16 cellular contexts compared by ENCODE assay signal in genomic region chr10:133377025-133377817, GRCh38. TPM values are rescaled to one million over a fixed set of nuclear protein-coding genes. Genes with fewer than 3 reads are reported as not detected.
DNase-seq lines count a peak whose midpoint lies in the region; ATAC-seq, FAIRE-seq and TF ChIP-seq lines count a peak whose summit lies in the region.
"Had no signal": no experiment of that assay in that cellular context is flagged by ENCODE, and none has a peak within 500 bp of the region (broad histone marks: within the 10 kb centered on the region; RNA-seq: fewer than 3 reads in every experiment).

No MANE protein-coding gene starts in this region.

- 89% methylated on average over 30 of the region's 30 CpGs for WGBS in GM12878 (ENCODE audit: insufficient coverage, insufficient replicate concordance, low lambda C conversion rate, missing lambda C conversion rate)

- no TSS peak for BruUV-seq in GM12878 (replicated peaks; lab: Mats Ljungman, UMichigan)

- H3K36me3 ChIP-seq in BLaER1 (0 out of 2 replicates have a peak, but pooled peaks cover 2% of the 10 kb centered on the region), GM23338 (ENCODE audit: insufficient read depth) (no peaks in the 10 kb centered on the region), GM12878 (ENCODE audit: control insufficient read depth in 2 of 2, insufficient read depth in 2 of 2, low read length in 1 of 2) (no peaks in the 10 kb centered on the region)
- H3K36me3 ChIP-seq: neutrophil had no signal

- CTCF ChIA-PET in GM12878 (lab: Yijun Ruan, JAX), result interaction anchor here (1.1 to 1.7 kb wide), 3 partner anchors 12 to 47 kb away, joined by 3 to 7 read pairs (median 4); no protein-coding TSS in a partner anchor

- no peak for TF ChIP-seq EP300 in GM12878 (IDR thresholded peaks at IDR 0.05; ENCODE audit: borderline replicate concordance in 1 of 2, control insufficient read depth in 1 of 2, low read depth in 2 of 2, low read length in 2 of 2)

- RAD21 ChIA-PET in GM12878 (lab: Charles Lee; ENCODE audit: unreplicated experiment), result interaction anchor here (1.1 to 3.8 kb wide), 2 partner anchors 13 to 16 kb away, joined by 6 to 13 read pairs; no protein-coding TSS in a partner anchor

- 0 out of 2 replicates have a peak, but pooled peaks cover 3% of the 10 kb centered on the region for H3F3A ChIP-seq in GM23338 (replicated peaks; ENCODE audit: low read depth)

- no peak for DNase-seq in GM23338 (ENCODE audit: low spot score)
- no peak for DNase-seq in GM12878 (ENCODE audit: low read depth, low spot score)
- DNase-seq: activated naive CD4-positive, alpha-beta T cell treated with anti-CD3 and anti-CD28 coated beads, Interleukin-2, amount 50 U/mL, for 16 hours; NCI-H1048; NCI-H446; stimulated activated CD4-positive, alpha-beta T cell treated with anti-CD3 and anti-CD28 coated beads, Interleukin-12 subunit alpha, Interleukin-12 subunit beta, amount 100 ng/mL, for 4 hours had no signal

- H3K4me3 Mint-ChIP-seq in GM23338 (peak overlapping the region; percentile 45; the same call in 2 of the 3 replicates), nephron (peak overlapping the region; percentile 69 to 73 (median 71))

- H3K36me3 Mint-ChIP-seq in GM23338 (ENCODE audit: low read depth) (no peaks in the 10 kb centered on the region), nephron (ENCODE audit: low read depth) (peaks cover 3% of the 10 kb centered on the region)

- H3K9me3 ChIP-seq in BLaER1 (no peaks in the 10 kb centered on the region), GM12878 (replicated peaks; ENCODE audit: control insufficient read depth, insufficient read depth, low read length) (no peaks in the 10 kb centered on the region)
- H3K9me3 ChIP-seq: neutrophil had no signal

- ATAC-seq in GM23338 (no peak), GM12878 (no peak), GM21367 (IDR thresholded peaks at IDR 0.05; ENCODE audit: unreplicated experiment) (no peak), GM19351 (IDR thresholded peaks at IDR 0.05; ENCODE audit: unreplicated experiment) (no peak), GM19324 (IDR thresholded peaks at IDR 0.05; ENCODE audit: low FRiP score, unreplicated experiment) (no peak), HG03439 (IDR thresholded peaks at IDR 0.05; ENCODE audit: unreplicated experiment) (no peak)

- no peak for FAIRE-seq in GM12878 (lab: Jason Lieb, UNC)
- FAIRE-seq: islet of Langerhans had no signal

- H3K4me2 ChIP-seq in BLaER1 (peak overlapping the region; percentile 94), GM23338 (peak overlapping the region; percentile 96), GM12878 (ENCODE audit: control insufficient read depth, insufficient read depth) (peak overlapping the region; percentile 98)

- peaks cover 41% of the 10 kb centered on the region for H3K27me3 Mint-ChIP-seq in GM23338 (ENCODE audit: insufficient read depth, low read depth, poor library complexity)
- H3K27me3 Mint-ChIP-seq in nephron (ENCODE audit: low read depth), result peaks cover 5% of the 10 kb centered on the region

- H3K79me2 ChIP-seq in GM23338 (replicated peaks; ENCODE audit: insufficient read depth) (no peaks in the 10 kb centered on the region), GM12878 (ENCODE audit: control insufficient read depth, insufficient read depth, low read length) (peaks cover 5% of the 10 kb centered on the region)

- H2AFZ ChIP-seq in GM23338 (no peak overlapping the region), GM12878 (ENCODE audit: control insufficient read depth, low read depth, low read length) (no peak overlapping the region)

- H3K27ac ChIP-seq in BLaER1 (no peak overlapping the region; the same call in 1 of the 2 replicates), GM23338 (ENCODE audit: low read depth) (no peak overlapping the region), GM12878 (ENCODE audit: control insufficient read depth, insufficient read depth) (no peak overlapping the region)
- H3K27ac ChIP-seq: neutrophil had no signal

- in situ Hi-C loops in GM12878 (cut with MboI), result no loop called here

- no peak overlapping the region for H3K27ac Mint-ChIP-seq in GM23338
- H3K27ac Mint-ChIP-seq in nephron, result no peak overlapping the region

- no peak for TF ChIP-seq POLR2A in GM12878 (IDR thresholded peaks at IDR 0.05; ENCODE audit: low read depth, low read length)

- H3K4me3 ChIP-seq in BLaER1, result peak overlapping the region; percentile 86
- peak overlapping the region; percentile 74; the same call in 1 of the 2 replicates for H3K4me3 ChIP-seq in GM23338
- no peak overlapping the region for H3K4me3 ChIP-seq in GM12878

- H3K9me3 Mint-ChIP-seq in GM23338, result no peaks in the 10 kb centered on the region; the same call in 2 of the 3 replicates
- no peaks in the 10 kb centered on the region for H3K9me3 Mint-ChIP-seq in nephron

- no peaks in the 10 kb centered on the region for H3K9me2 ChIP-seq in GM23338 (ENCODE audit: insufficient read depth)

- H3K4me1 Mint-ChIP-seq in GM23338 (peaks cover 2% of the 10 kb centered on the region; the same call in 2 of the 3 replicates), nephron (peaks cover 20% of the 10 kb centered on the region)

- no peak for TF ChIP-seq CTCF in GM23338 (conservative IDR thresholded peaks at IDR 0.05; ENCODE audit: low read depth in 2 of 2)
- no peak for TF ChIP-seq CTCF in GM12878 (IDR thresholded peaks at IDR 0.05 in 2 of 3, conservative IDR thresholded peaks at IDR 0.05 in 1 of 3; ENCODE audit: control insufficient read depth in 2 of 3, extremely low read depth in 1 of 3, insufficient read depth in 1 of 3, low read depth in 3 of 3, low read length in 3 of 3)
- TF ChIP-seq CTCF in nephron (IDR thresholded peaks at IDR 0.05; ENCODE audit: unreplicated experiment in 3 of 3), result no peak

- POLR2A ChIA-PET in GM12878 (lab: Charles Lee), result interaction anchor here (0.7 to 3.1 kb wide), 5 partner anchors 12 to 99 kb away, joined by 3 to 31 read pairs (median 4); partner anchors contain the start of gene FUOM

- H3K4me1 ChIP-seq in BLaER1 (peaks cover 60% of the 10 kb centered on the region), GM23338 (ENCODE audit: insufficient read depth) (peaks cover 5% of the 10 kb centered on the region; the same call in 1 of the 2 replicates), GM12878 (ENCODE audit: control insufficient read depth, insufficient read depth, low read length) (peaks cover 13% of the 10 kb centered on the region)

- peaks cover 2% of the 10 kb centered on the region for H4K20me1 ChIP-seq in BLaER1
- no peaks in the 10 kb centered on the region; the same call in 1 of the 2 replicates for H4K20me1 ChIP-seq in GM23338 (replicated peaks; ENCODE audit: insufficient read depth)
- no peaks in the 10 kb centered on the region for H4K20me1 ChIP-seq in GM12878 (ENCODE audit: control insufficient read depth, insufficient read depth)

- SMC1A ChIA-PET in GM12878 (lab: Charles Lee; ENCODE audit: uncharacterized antibody, unreplicated experiment), result interaction anchor here (2.3 kb wide), 1 partner anchor 13 kb away, joined by 11 read pairs; no protein-coding TSS in a partner anchor

- no peak for TF ChIP-seq RAD21 in GM12878 (IDR thresholded peaks at IDR 0.05; ENCODE audit: insufficient read depth, low read depth, low read length)

- H3K27me3 ChIP-seq in BLaER1 (no peaks in the 10 kb centered on the region), GM23338 (ENCODE audit: insufficient read depth) (peaks cover 60% of the 10 kb centered on the region), GM12878 (replicated peaks in 1 of 2; ENCODE audit: control insufficient read depth in 2 of 2, insufficient read depth in 2 of 2, low read length in 1 of 2) (no peaks in the 10 kb centered on the region)

- intact Hi-C loops in GM12878 (cut with micrococcal nuclease; ENCODE audit: unreplicated experiment), result no loop called here

- H3K9ac ChIP-seq in BLaER1, result 0 out of 2 replicates have a peak overlapping the region, but pooled peaks have one; percentile 80
- H3K9ac ChIP-seq in GM12878 (ENCODE audit: control insufficient read depth, insufficient read depth, low read length), result no peak overlapping the region

RNA-seq across cellular contexts. Expression of gene PAOX, which starts 1.8 kb away (rescaled TPM):
- total RNA-seq in GM23338 (2014; rRNA removed; shearing (Covaris generic)), result 8.7 and 8.8 TPM in 2 replicates
- polyA plus RNA-seq in GM23338 (2016; fragmentation: Nextera tagmentation; extraction: Ambion mirVana) (4.1 and 6.1 TPM in 2 replicates), GM12878 (2011; rRNA removed) (4.3 and 4.7 TPM in 2 replicates), GM12878 (2014; fragmentation: Illumina TruSeq; extraction: Trizol) (2.2 and 4.1 TPM in 2 replicates), GM12878 (2014; fragmentation: Nextera tagmentation; extraction: Ambion mirVana) (1 to 10 TPM; 1.2 to 4.9 TPM), GM12878 (2014; rRNA removed) (15.1 and 16.1 TPM in 2 replicates), GM12878 (2016; fragmentation: Nextera tagmentation; extraction: Ambion mirVana) (10 to 100 TPM; 20.5 to 22.2 TPM)
- 12.1 and 14.7 TPM in 2 replicates for total RNA-seq in GM12878 (2013; cell fraction: nucleolus; rRNA removed)
- total RNA-seq in GM12878 (2014; rRNA removed) (11.7 and 13.8 TPM in 2 replicates), GM12878 (2014; rRNA removed; fragmentation: Illumina TruSeq; extraction: Trizol) (5.5 and 7.2 TPM in 2 replicates), GM12878 (2021) (14.4 and 16.1 TPM in 2 replicates)
- polyA plus RNA-seq in GM12878 (2011; ENCODE audit: low read depth), result 2.5 TPM
- 6.5 and 7.6 TPM in 2 replicates for polyA plus RNA-seq in GM12878 (2011; cell fraction: cytosol; rRNA removed)
- 9.9 and 13.2 TPM in 2 replicates for polyA plus RNA-seq in GM12878 (2011; cell fraction: nucleus; rRNA removed)
- polyA plus RNA-seq in GM12878 (2012), result 7.4 and 8.3 TPM in 2 replicates
- polyA minus RNA-seq in GM12878 (2011; rRNA and poly(A)+ RNA removed), result 3.2 and 9.8 TPM in 2 replicates
- polyA minus RNA-seq in GM12878 (2011; cell fraction: cytosol; rRNA and poly(A)+ RNA removed), result 2.8 and 3.9 TPM in 2 replicates
- 5.4 and 5.7 TPM in 2 replicates for polyA minus RNA-seq in GM12878 (2011; cell fraction: nucleus; rRNA and poly(A)+ RNA removed)

RNA-seq across cellular contexts. Expression of gene ECHS1, which starts 4.1 kb away (rescaled TPM):
- total RNA-seq in GM23338 (2014; rRNA removed; shearing (Covaris generic)), result 87.8 and 92.1 TPM in 2 replicates
- polyA plus RNA-seq in GM23338 (2016; fragmentation: Nextera tagmentation; extraction: Ambion mirVana) (120 and 127 TPM in 2 replicates), GM12878 (2011; rRNA removed) (21.0 and 32.7 TPM in 2 replicates), GM12878 (2014; fragmentation: Illumina TruSeq; extraction: Trizol) (35.6 and 57.1 TPM in 2 replicates), GM12878 (2014; fragmentation: Nextera tagmentation; extraction: Ambion mirVana) (10 to 100 TPM; 55.3 to 67.7 TPM), GM12878 (2014; rRNA removed) (51.9 and 52.6 TPM in 2 replicates), GM12878 (2016; fragmentation: Nextera tagmentation; extraction: Ambion mirVana) (100 to 1,000 TPM; 162 to 164 TPM)
- total RNA-seq in GM12878 (2013; cell fraction: nucleolus; rRNA removed), result 7.9 and 8.3 TPM in 2 replicates
- total RNA-seq in GM12878 (2014; rRNA removed) (63.5 and 71.4 TPM in 2 replicates), GM12878 (2014; rRNA removed; fragmentation: Illumina TruSeq; extraction: Trizol) (48.0 and 50.8 TPM in 2 replicates), GM12878 (2021) (73.2 and 77.8 TPM in 2 replicates)
- 52.7 TPM for polyA plus RNA-seq in GM12878 (2011; ENCODE audit: low read depth)
- polyA plus RNA-seq in GM12878 (2011; cell fraction: cytosol; rRNA removed), result 49.9 and 52.1 TPM in 2 replicates
- polyA plus RNA-seq in GM12878 (2011; cell fraction: nucleus; rRNA removed), result 45.0 and 46.7 TPM in 2 replicates
- 60.0 and 70.1 TPM in 2 replicates for polyA plus RNA-seq in GM12878 (2012)
- polyA minus RNA-seq in GM12878 (2011; rRNA and poly(A)+ RNA removed), result 14.8 and 20.7 TPM in 2 replicates
- polyA minus RNA-seq in GM12878 (2011; cell fraction: cytosol; rRNA and poly(A)+ RNA removed), result 15.1 and 18.8 TPM in 2 replicates
- 4.5 and 5.1 TPM in 2 replicates for polyA minus RNA-seq in GM12878 (2011; cell fraction: nucleus; rRNA and poly(A)+ RNA removed)

RNA-seq across cellular contexts. Expression of gene MTG1, which starts 16.7 kb away (rescaled TPM):
- 35.3 and 45.7 TPM in 2 replicates for total RNA-seq in GM23338 (2014; rRNA removed; shearing (Covaris generic))
- polyA plus RNA-seq in GM23338 (2016; fragmentation: Nextera tagmentation; extraction: Ambion mirVana) (68.6 and 70.8 TPM in 2 replicates), GM12878 (2011; rRNA removed) (50.7 and 64.1 TPM in 2 replicates), GM12878 (2014; fragmentation: Illumina TruSeq; extraction: Trizol) (46.0 and 60.9 TPM in 2 replicates), GM12878 (2014; fragmentation: Nextera tagmentation; extraction: Ambion mirVana) (1 to 10 TPM; 6.2 to 9.2 TPM), GM12878 (2014; rRNA removed) (92.6 and 95.2 TPM in 2 replicates), GM12878 (2016; fragmentation: Nextera tagmentation; extraction: Ambion mirVana) (100 to 1,000 TPM; 102 to 104 TPM)
- 107 and 127 TPM in 2 replicates for total RNA-seq in GM12878 (2013; cell fraction: nucleolus; rRNA removed)
- total RNA-seq in GM12878 (2014; rRNA removed) (39.6 and 46.6 TPM in 2 replicates), GM12878 (2014; rRNA removed; fragmentation: Illumina TruSeq; extraction: Trizol) (34.4 and 41.6 TPM in 2 replicates), GM12878 (2021) (52.8 and 65.8 TPM in 2 replicates)
- 17.0 TPM for polyA plus RNA-seq in GM12878 (2011; ENCODE audit: low read depth)
- polyA plus RNA-seq in GM12878 (2011; cell fraction: cytosol; rRNA removed), result 76.9 and 109 TPM in 2 replicates
- 240 and 347 TPM in 2 replicates for polyA plus RNA-seq in GM12878 (2011; cell fraction: nucleus; rRNA removed)
- 27.9 and 29.1 TPM in 2 replicates for polyA plus RNA-seq in GM12878 (2012)
- polyA minus RNA-seq in GM12878 (2011; rRNA and poly(A)+ RNA removed), result 53.0 and 56.3 TPM in 2 replicates
- polyA minus RNA-seq in GM12878 (2011; cell fraction: cytosol; rRNA and poly(A)+ RNA removed), result 17.9 and 18.8 TPM in 2 replicates
- polyA minus RNA-seq in GM12878 (2011; cell fraction: nucleus; rRNA and poly(A)+ RNA removed), result 34.3 and 67.6 TPM in 2 replicates

RNA-seq across cellular contexts. Expression of gene FUOM, which starts 19.4 kb away (rescaled TPM):
- 33.9 and 43.9 TPM in 2 replicates for total RNA-seq in GM23338 (2014; rRNA removed; shearing (Covaris generic))
- polyA plus RNA-seq in GM23338 (2016; fragmentation: Nextera tagmentation; extraction: Ambion mirVana) (30.8 and 33.0 TPM in 2 replicates), GM12878 (2011; rRNA removed) (9.9 and 13.6 TPM in 2 replicates), GM12878 (2014; fragmentation: Illumina TruSeq; extraction: Trizol) (2.2 and 7.0 TPM in 2 replicates), GM12878 (2014; fragmentation: Nextera tagmentation; extraction: Ambion mirVana) (10 to 100 TPM in 1 of 2 experiments, 1 to 10 TPM in 1; 1.8 to 11.2 TPM), GM12878 (2014; rRNA removed) (41.7 and 50.2 TPM in 2 replicates), GM12878 (2016; fragmentation: Nextera tagmentation; extraction: Ambion mirVana) (10 to 100 TPM; 29.7 to 33.3 TPM)
- total RNA-seq in GM12878 (2013; cell fraction: nucleolus; rRNA removed), result 13.0 and 16.8 TPM in 2 replicates
- total RNA-seq in GM12878 (2014; rRNA removed) (35.3 and 35.4 TPM in 2 replicates), GM12878 (2014; rRNA removed; fragmentation: Illumina TruSeq; extraction: Trizol) (19.2 and 21.4 TPM in 2 replicates), GM12878 (2021) (34.9 and 36.9 TPM in 2 replicates)
- polyA plus RNA-seq in GM12878 (2011; ENCODE audit: low read depth), result 4.4 TPM
- polyA plus RNA-seq in GM12878 (2011; cell fraction: cytosol; rRNA removed), result 17.9 and 36.0 TPM in 2 replicates
- polyA plus RNA-seq in GM12878 (2011; cell fraction: nucleus; rRNA removed), result 21.8 and 26.3 TPM in 2 replicates
- 17.7 and 20.3 TPM in 2 replicates for polyA plus RNA-seq in GM12878 (2012)
- 1.9 and 5.5 TPM in 2 replicates for polyA minus RNA-seq in GM12878 (2011; rRNA and poly(A)+ RNA removed)
- 1.5 and 2.1 TPM in 2 replicates for polyA minus RNA-seq in GM12878 (2011; cell fraction: cytosol; rRNA and poly(A)+ RNA removed)
- polyA minus RNA-seq in GM12878 (2011; cell fraction: nucleus; rRNA and poly(A)+ RNA removed), result 13.3 and 23.6 TPM in 2 replicates

RNA-seq across cellular contexts. Expression of gene PRAP1, which starts 30.0 kb away (rescaled TPM):
- total RNA-seq in GM23338 (2014; rRNA removed; shearing (Covaris generic)), result not detected in 2 replicates
- polyA plus RNA-seq in GM23338 (2016; fragmentation: Nextera tagmentation; extraction: Ambion mirVana) (0.68 and 1.5 TPM in 2 replicates), GM12878 (2011; rRNA removed) (not detected in 2 replicates), GM12878 (2014; fragmentation: Illumina TruSeq; extraction: Trizol) (not detected in 2 replicates), GM12878 (2014; fragmentation: Nextera tagmentation; extraction: Ambion mirVana) (not detected), GM12878 (2014; rRNA removed) (not detected in 2 replicates), GM12878 (2016; fragmentation: Nextera tagmentation; extraction: Ambion mirVana) (under 1 TPM in 1 of 2 experiments, not detected in 1; 0.25 TPM)
- not detected in 2 replicates for total RNA-seq in GM12878 (2013; cell fraction: nucleolus; rRNA removed)
- total RNA-seq in GM12878 (2014; rRNA removed) (not detected in 2 replicates), GM12878 (2014; rRNA removed; fragmentation: Illumina TruSeq; extraction: Trizol) (not detected in 2 replicates), GM12878 (2021) (not detected in 2 replicates)
- polyA plus RNA-seq in GM12878 (2011; ENCODE audit: low read depth), result not detected
- polyA plus RNA-seq in GM12878 (2011; cell fraction: cytosol; rRNA removed), result not detected in 2 replicates
- not detected in 2 replicates for polyA plus RNA-seq in GM12878 (2011; cell fraction: nucleus; rRNA removed)
- 0.32 and 0.42 TPM in 2 replicates for polyA plus RNA-seq in GM12878 (2012)
- not detected in 2 replicates for polyA minus RNA-seq in GM12878 (2011; rRNA and poly(A)+ RNA removed)
- polyA minus RNA-seq in GM12878 (2011; cell fraction: cytosol; rRNA and poly(A)+ RNA removed), result not detected in 2 replicates
- not detected in 2 replicates for polyA minus RNA-seq in GM12878 (2011; cell fraction: nucleus; rRNA and poly(A)+ RNA removed)
- total RNA-seq: dermis blood vessel endothelial cell, fibroblast of villous mesenchyme had no signal
